ENCODE assay signal across 11 cellular contexts in the genomic region with DNA sequence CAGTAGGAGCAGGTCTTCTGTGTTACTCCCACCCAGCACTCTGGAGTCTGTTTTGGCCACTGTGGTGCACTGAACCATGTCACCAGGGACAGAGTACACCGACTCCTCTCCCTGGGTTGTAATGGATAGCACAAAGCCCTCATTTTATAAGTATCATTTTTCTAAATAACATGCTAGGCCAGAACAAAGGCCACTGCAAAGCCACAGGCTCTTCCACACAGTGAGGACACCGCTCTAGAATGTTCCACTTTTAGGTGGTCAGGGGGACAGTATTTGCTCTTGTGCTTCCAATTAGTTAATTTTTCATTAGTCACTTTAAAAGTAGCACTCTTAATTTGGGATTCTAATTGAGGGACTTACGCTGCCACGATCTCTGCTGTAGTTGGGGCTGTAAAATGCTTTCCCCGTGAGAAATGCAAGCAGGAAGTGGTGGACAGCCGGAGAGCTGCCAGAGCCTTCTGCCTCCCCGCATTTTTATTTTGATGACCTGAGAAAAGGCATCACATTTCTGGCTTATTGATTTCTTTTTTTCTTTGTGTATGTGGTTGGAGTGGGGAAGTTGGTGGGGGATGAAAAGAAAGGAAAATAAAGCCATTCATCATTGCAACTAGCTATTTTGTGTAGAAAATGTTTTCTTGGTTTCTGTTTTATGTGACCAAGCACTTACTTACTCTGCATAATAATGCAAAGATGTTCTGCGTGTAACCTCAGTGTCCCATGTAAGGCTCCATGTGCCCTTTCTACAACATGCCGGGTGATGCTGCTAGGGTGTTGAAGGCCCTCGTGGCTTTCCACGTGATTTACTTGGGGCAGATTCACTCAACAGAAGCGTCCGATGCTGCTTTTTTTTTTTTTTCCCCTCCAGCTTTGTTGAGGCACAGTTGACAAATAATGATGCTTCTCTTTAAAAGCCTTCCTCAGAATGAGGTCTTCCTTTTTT.
DNase-seq lines count a peak whose midpoint lies in the region; ATAC-seq and TF ChIP-seq lines count a peak whose summit lies in the region.
"Had no signal": no experiment of that assay in that cellular context is flagged by ENCODE, and none has a peak within 500 bp of the region (broad histone marks: within the 10 kb centered on the region; RNA-seq: fewer than 3 reads in every experiment).

No MANE protein-coding gene starts in this region.

- H3K36me3 ChIP-seq in BJ (ENCODE audit: control insufficient read depth, insufficient read depth, low read length) (peaks cover 27% of the 10 kb centered on the region), heart right ventricle (peaks cover 0 to 99% (median 55%) of the 10 kb centered on the region in 9 donors), psoas muscle (ENCODE audit: insufficient read depth in 1 of 2, low read depth in 1 of 2) (peaks cover 11 to 70% of the 10 kb centered on the region in 2 donors)

- H3K4me1 ChIP-seq in heart right ventricle (peaks cover 0 to 20% (median 10%) of the 10 kb centered on the region in 9 donors), psoas muscle (no peaks in the 10 kb centered on the region)

- intact Hi-C loops in heart right ventricle (cut with DNase I) (no loop called here), psoas muscle (cut with DNase I) (no loop called here)

- in situ Hi-C loops in SK-MEL-5 (cut with HindIII; ENCODE audit: low pct_unique_long_range_greater_than_20kb, low sequenced_read_pairs), result no loop called here

- H3K27ac Mint-ChIP-seq in activated naive CD4-positive, alpha-beta T cell treated with anti-CD3 and anti-CD28 coated beads, Interleukin-2, amount 50 U/mL, for 72 hours, result peak overlapping the region in 1 of 2 donors; percentile 32
- no peak overlapping the region for H3K27ac Mint-ChIP-seq in T-cell
- H3K27ac Mint-ChIP-seq: activated T-helper 2 cell treated with anti-CD3 and anti-CD28 coated beads, Interferon-gamma antibody, Interleukin-2, Interleukin-4, amounts not matched to agents 10 μg/mL and 5 μg/mL and 100 μg/mL, durations not matched to agents 14 hours and 24 hours and 36 hours had no signal

- H3K27ac ChIP-seq in heart right ventricle (peak overlapping the region in 8 of 10 donors; percentile 2 to 72 (median 50)), psoas muscle (peak overlapping the region; percentile 14)
- H3K27ac ChIP-seq: hepatocyte had no signal

- no peaks in the 10 kb centered on the region for H3K9me3 ChIP-seq in heart right ventricle
- no peaks in the 10 kb centered on the region for H3K9me3 ChIP-seq in psoas muscle

- POLR2A ChIA-PET in BJ (lab: Charles Lee) (interaction anchor here (0.8 kb wide), 1 partner anchor 29 kb away, joined by 4 read pairs; no protein-coding TSS in a partner anchor), HEK293T (lab: Yijun Ruan, JAX) (no interaction called here), T-cell (lab: Charles Lee) (no interaction called here)

- ATAC-seq in heart right ventricle, result peak in 6 of 8 donors; percentile 23 to 57 (median 41)
- ATAC-seq in psoas muscle, result peak in 1 of 4 donors; percentile 32
- ATAC-seq in activated naive CD4-positive, alpha-beta T cell treated with anti-CD3 and anti-CD28 coated beads, Interleukin-2, amount 50 U/mL, for 72 hours, result no peak
- no peak for ATAC-seq in T-cell (replicated peaks in 1 of 4)

- H3K36me3 Mint-ChIP-seq in activated naive CD4-positive, alpha-beta T cell treated with anti-CD3 and anti-CD28 coated beads, Interleukin-2, amount 50 U/mL, for 72 hours, result no peaks in the 10 kb centered on the region
- H3K36me3 Mint-ChIP-seq in T-cell, result no peaks in the 10 kb centered on the region

- peaks cover 3 to 17% of the 10 kb centered on the region in 2 donors for H3K27me3 Mint-ChIP-seq in T-cell

- H3K4me1 Mint-ChIP-seq in T-cell, result peaks cover 0 to 2% (median 0%) of the 10 kb centered on the region in 3 donors

- 63 to 70% methylated on average over 13 of the region's 13 CpGs for WGBS in heart right ventricle, 2 donors
- 57 to 72% (median 61%) methylated on average over 13 of the region's 13 CpGs for WGBS in psoas muscle, 3 donors

- H3K9me3 Mint-ChIP-seq in activated naive CD4-positive, alpha-beta T cell treated with anti-CD3 and anti-CD28 coated beads, Interleukin-2, amount 50 U/mL, for 72 hours, result no peaks in the 10 kb centered on the region
- no peaks in the 10 kb centered on the region for H3K9me3 Mint-ChIP-seq in T-cell
- H3K9me3 Mint-ChIP-seq: activated T-helper 2 cell treated with anti-CD3 and anti-CD28 coated beads, Interferon-gamma antibody, Interleukin-2, Interleukin-4, amounts not matched to agents 10 μg/mL and 5 μg/mL and 100 μg/mL, durations not matched to agents 14 hours and 24 hours and 36 hours had no signal

- CTCF ChIA-PET in BJ (lab: Yijun Ruan, JAX) (interaction anchor here (0.6 to 1.6 kb wide), 3 partner anchors 9 to 72 kb away, joined by 3 to 9 read pairs (median 4); no protein-coding TSS in a partner anchor), HEK293T (lab: Yijun Ruan, JAX) (interaction anchor here (1.9 kb wide), 1 partner anchor 22 kb away, joined by 4 read pairs; no protein-coding TSS in a partner anchor), T-cell (lab: Charles Lee) (interaction anchor here in 1 of 2 donors (0.6 kb wide), 1 partner anchor 1094 kb away, joined by 7 read pairs; no protein-coding TSS in a partner anchor)

- no peak overlapping the region for H3K4me3 ChIP-seq in BJ (ENCODE audit: low read depth, low read length)
- no peak overlapping the region for H3K4me3 ChIP-seq in heart right ventricle
- no peak overlapping the region for H3K4me3 ChIP-seq in psoas muscle
- H3K4me3 ChIP-seq: hepatocyte had no signal

- no peaks in the 10 kb centered on the region for H3K27me3 ChIP-seq in BJ (ENCODE audit: control insufficient read depth, insufficient read depth, low read length)
- H3K27me3 ChIP-seq in heart right ventricle, result no peaks in the 10 kb centered on the region
- H3K27me3 ChIP-seq in psoas muscle (ENCODE audit: insufficient read depth in 3 of 3, low read length in 2 of 3), result peaks cover 0 to 2% (median 0%) of the 10 kb centered on the region in 3 donors
- H3K27me3 ChIP-seq: hepatocyte had no signal

- TF ChIP-seq CTCF in BJ (IDR thresholded peaks at IDR 0.05; ENCODE audit: insufficient read depth, low read depth, low read length) (no peak), heart right ventricle (IDR thresholded peaks at IDR 0.05) (no peak), psoas muscle (IDR thresholded peaks at IDR 0.05) (no peak)

- no peak overlapping the region for H3K4me3 Mint-ChIP-seq in T-cell

- DNase-seq in BJ (ENCODE audit: low read depth) (peak; percentile 49), SK-MEL-5 (ENCODE audit: low read depth, low spot score) (peak; percentile 87), heart right ventricle (no peak), psoas muscle (no peak), HEK293T (ENCODE audit: extremely low spot score) (no peak), SK-N-DZ (ENCODE audit: low spot score) (no peak), T-cell (no peak)
- no peak for DNase-seq in activated naive CD4-positive, alpha-beta T cell treated with anti-CD3 and anti-CD28 coated beads, Interleukin-2, amount 50 U/mL, for 72 hours (ENCODE audit: low spot score in 2 of 2)
- DNase-seq: NCI-H187 treated with DMSO at 0.1 percent for 48 hours had no signal

TF ChIP-seq in HEK293T, 16 proteins besides CTCF, POLR2A, EP300 and RAD21:
- TF ChIP-seq ZNF384 (IDR thresholded peaks at IDR 0.05), result no peak

Comparison
In these comparisons a context has a peak if more than half of its experiments do, and no peak if none do; other contexts are left out.
1. DNase-seq: peak in BJ (single experiment) and SK-MEL-5 (single experiment); none in heart right ventricle (0 of 2), psoas muscle (0 of 2), HEK293T (single experiment), SK-N-DZ (single experiment), activated naive CD4-positive, alpha-beta T cell treated with anti-CD3 and anti-CD28 coated beads, Interleukin-2, amount 50 U/mL, for 72 hours (0 of 2) and T-cell (0 of 34).
2. ATAC-seq: peak in heart right ventricle (6 of 8); none in activated naive CD4-positive, alpha-beta T cell treated with anti-CD3 and anti-CD28 coated beads, Interleukin-2, amount 50 U/mL, for 72 hours (0 of 2) and T-cell (0 of 4).